ENCODE assay signal across 1 cellular context in the genomic region with DNA sequence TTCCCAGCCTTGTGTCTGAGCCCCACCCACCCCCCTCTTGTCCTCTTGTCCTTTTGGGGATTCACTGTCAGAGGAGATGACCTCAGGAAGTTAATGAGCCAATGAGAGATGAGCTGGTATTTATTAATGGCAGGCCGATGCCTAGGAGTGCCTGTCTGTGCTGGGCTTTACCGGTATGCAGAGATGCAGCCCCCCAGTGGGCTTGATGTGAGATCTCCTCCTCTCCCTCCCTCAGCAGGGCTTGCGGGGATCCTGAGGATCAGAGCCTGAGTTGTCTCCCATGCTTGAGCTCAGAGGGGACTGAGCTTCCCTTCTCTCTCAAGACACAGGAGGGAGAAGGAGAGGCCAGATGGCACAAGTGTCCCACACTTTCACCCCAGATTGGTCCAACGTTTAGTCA.
TF ChIP-seq lines count a peak whose summit lies in the region.

No MANE protein-coding gene starts in this region.

TF ChIP-seq in H1, 55 proteins besides CTCF, POLR2A, EP300 and RAD21 (continued from another document):
- TF ChIP-seq CTBP2 (IDR thresholded peaks at IDR 0.05; ENCODE audit: borderline replicate concordance, insufficient read depth, insufficient read length, low read length): no peak
- TF ChIP-seq RNF2 (IDR thresholded peaks at IDR 0.05; ENCODE audit: borderline replicate concordance, low read depth, low read length, missing control alignments, poor library complexity, severe bottlenecking): no peak
- TF ChIP-seq, protein P1, sequence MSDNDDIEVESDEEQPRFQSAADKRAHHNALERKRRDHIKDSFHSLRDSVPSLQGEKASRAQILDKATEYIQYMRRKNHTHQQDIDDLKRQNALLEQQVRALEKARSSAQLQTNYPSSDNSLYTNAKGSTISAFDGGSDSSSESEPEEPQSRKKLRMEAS (IDR thresholded peaks at IDR 0.05): no peak
- TF ChIP-seq JUND (IDR thresholded peaks at IDR 0.05; ENCODE audit: low read length): no peak
- TF ChIP-seq SIRT6 (IDR thresholded peaks at IDR 0.05; ENCODE audit: low read length): no peak
- no peak for TF ChIP-seq HDAC6 (IDR thresholded peaks at IDR 0.05; ENCODE audit: low read depth, low read length)
- no peak for TF ChIP-seq PHF8 (conservative IDR thresholded peaks at IDR 0.05; ENCODE audit: low read depth, low read length)
- TF ChIP-seq TCF12 (IDR thresholded peaks at IDR 0.05; ENCODE audit: low read depth, low read length): no peak
